In the genomic region with DNA sequence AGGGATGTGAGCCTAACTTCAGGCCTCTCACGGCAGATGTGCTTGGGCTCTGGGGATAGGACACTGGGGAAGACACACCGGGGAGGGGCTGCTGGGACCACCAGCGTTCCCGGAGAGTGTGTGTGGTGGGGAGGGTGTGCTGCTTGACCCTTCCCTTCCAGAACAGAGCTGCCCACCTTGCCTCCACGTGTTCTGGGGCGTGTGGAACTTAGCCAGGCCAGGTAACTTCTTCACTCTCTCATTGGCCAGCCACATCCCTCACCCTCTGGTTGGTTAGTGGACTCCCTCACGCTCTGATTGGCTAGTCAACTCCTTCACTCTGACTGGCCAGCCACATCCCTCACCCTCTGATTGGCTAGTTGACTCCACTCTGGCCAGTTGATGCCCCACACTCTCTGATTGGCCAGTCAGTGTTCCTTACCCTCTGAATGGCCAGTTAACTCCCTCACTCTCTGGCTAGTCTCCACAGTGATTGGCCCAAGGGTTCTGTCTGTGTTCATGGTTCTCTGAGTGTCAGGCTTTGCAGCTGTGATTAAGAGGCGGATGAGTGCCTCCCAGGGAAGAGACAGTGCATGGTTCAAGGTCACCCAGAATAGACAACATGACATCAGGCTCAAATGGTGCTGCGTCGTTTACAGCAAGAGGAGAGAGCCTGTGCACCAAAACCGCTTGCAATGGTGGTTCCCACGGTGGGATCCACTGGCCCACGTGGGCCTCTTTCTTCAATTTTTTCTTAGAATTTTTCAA, we compare ENCODE assay signal across 10 cellular contexts. TPM values are rescaled to one million over a fixed set of nuclear protein-coding genes. Genes with fewer than 3 reads are reported as not detected.
DNase-seq lines count a peak whose midpoint lies in the region; ATAC-seq lines count a peak whose summit lies in the region.
"Had no signal": no experiment of that assay in that cellular context is flagged by ENCODE, and none has a peak within 500 bp of the region (broad histone marks: within the 10 kb centered on the region; RNA-seq: fewer than 3 reads in every experiment).

No MANE protein-coding gene starts in this region.

- no peaks in the 10 kb centered on the region for H3K27me3 Mint-ChIP-seq in CD8-positive, alpha-beta memory T cell

- H3K9me3 Mint-ChIP-seq in CD8-positive, alpha-beta memory T cell = no peaks in the 10 kb centered on the region

- CTCF ChIA-PET in CD8-positive, alpha-beta memory T cell (lab: Charles Lee) = interaction anchor here (1.6 kb wide), 1 partner anchor 10 kb away, joined by 7 read pairs; no protein-coding TSS in a partner anchor

- no peaks in the 10 kb centered on the region for H3K36me3 Mint-ChIP-seq in CD8-positive, alpha-beta memory T cell

- intact Hi-C loops in left colon (cut with DNase I, micrococcal nuclease) = loop anchor here in 1 of 2 donors (10.0 kb wide), 1 partner anchor 127 kb away; no protein-coding TSS in a partner anchor

- POLR2A ChIA-PET in CD8-positive, alpha-beta memory T cell (lab: Charles Lee) = no interaction called here

- no peaks in the 10 kb centered on the region for H3K4me1 ChIP-seq in CD8-positive, alpha-beta memory T cell (ENCODE audit: insufficient read depth, low read length)
- H3K4me1 ChIP-seq in effector memory CD4-positive, alpha-beta T cell (ENCODE audit: control insufficient read depth, insufficient read depth, low read length, poor library complexity, severe bottlenecking) = no peaks in the 10 kb centered on the region

- peak overlapping the region in 1 of 8 donors; percentile 7 for H3K27ac Mint-ChIP-seq in CD8-positive, alpha-beta memory T cell
- H3K27ac Mint-ChIP-seq: nephron had no signal

- DNase-seq in DMS114 treated with DMSO at 0.1 percent for 48 hours (lab: John Stamatoyannopoulos, UW; ENCODE audit: unreplicated experiment) = peak; percentile 12
- peak; percentile 69 for DNase-seq in HuH-7 (ENCODE audit: low spot score)
- peak in 51 of 56 donors; percentile 27 to 95 (median 77) for DNase-seq in amygdala (lab: John Stamatoyannopoulos, UW)
- DNase-seq in left colon = no peak
- DNase-seq in CD8-positive, alpha-beta memory T cell = no peak
- DNase-seq in stimulated activated CD4-positive, alpha-beta T cell treated with anti-CD3 and anti-CD28 coated beads, Interleukin-12 subunit alpha, Interleukin-12 subunit beta, amount 100 ng/mL, for 4 hours = no peak
- DNase-seq in effector memory CD4-positive, alpha-beta T cell = no peak

- H3K36me3 ChIP-seq in CD8-positive, alpha-beta memory T cell (ENCODE audit: insufficient read depth, low read length) = no peaks in the 10 kb centered on the region
- H3K36me3 ChIP-seq in effector memory CD4-positive, alpha-beta T cell (ENCODE audit: control insufficient read depth, insufficient read depth, low read length) = no peaks in the 10 kb centered on the region

- ATAC-seq in left colon (peak; percentile 27), GM19324 (IDR thresholded peaks at IDR 0.05; ENCODE audit: low FRiP score, unreplicated experiment) (no peak)

- H3K9me3 ChIP-seq in CD8-positive, alpha-beta memory T cell (ENCODE audit: low read length) = no peaks in the 10 kb centered on the region
- no peaks in the 10 kb centered on the region for H3K9me3 ChIP-seq in effector memory CD4-positive, alpha-beta T cell (ENCODE audit: control insufficient read depth, low read length)

- H3K4me3 Mint-ChIP-seq in CD8-positive, alpha-beta memory T cell = no peak overlapping the region
- H3K4me3 Mint-ChIP-seq: nephron had no signal

- no peak overlapping the region for H3K4me3 ChIP-seq in CD8-positive, alpha-beta memory T cell (ENCODE audit: low read length)
- no peak overlapping the region for H3K4me3 ChIP-seq in effector memory CD4-positive, alpha-beta T cell (ENCODE audit: insufficient read depth, low read depth, low read length, poor library complexity, severe bottlenecking)

- no peaks in the 10 kb centered on the region for H3K27me3 ChIP-seq in CD8-positive, alpha-beta memory T cell (ENCODE audit: insufficient read depth, low read length, poor library complexity, severe bottlenecking)
- H3K27me3 ChIP-seq in effector memory CD4-positive, alpha-beta T cell (replicated peaks; ENCODE audit: control insufficient read depth, insufficient read depth, low read length, poor library complexity, severe bottlenecking) = no peaks in the 10 kb centered on the region

- no peak overlapping the region for H3K27ac ChIP-seq in CD8-positive, alpha-beta memory T cell (ENCODE audit: low read depth, low read length)
- H3K27ac ChIP-seq in effector memory CD4-positive, alpha-beta T cell (ENCODE audit: insufficient read depth, low read length, poor library complexity, severe bottlenecking) = no peak overlapping the region

- peaks cover 0 to 7% (median 0%) of the 10 kb centered on the region in 3 donors for H3K4me1 Mint-ChIP-seq in CD8-positive, alpha-beta memory T cell

RNA-seq across cellular contexts. Expression of a gene that starts 10.0 kb away (rescaled TPM):
- not detected for total RNA-seq in left colon
- not detected for total RNA-seq in CD8-positive, alpha-beta memory T cell
- not detected for polyA plus RNA-seq in CD8-positive, alpha-beta memory T cell
- total RNA-seq: activated CD8-positive, alpha-beta memory T cell treated with anti-CD3 and anti-CD28 coated beads for 36 hours had no signal

RNA-seq across cellular contexts. Expression of a gene that starts 27.4 kb away (rescaled TPM):
- total RNA-seq in left colon = 10 to 100 TPM in 1 of 2 donors, 1 to 10 TPM in 1; 3.4 to 10.1 TPM
- total RNA-seq in CD8-positive, alpha-beta memory T cell = 10 to 100 TPM; 61.0 to 65.1 TPM
- polyA plus RNA-seq in CD8-positive, alpha-beta memory T cell = 0.69 TPM

RNA-seq across cellular contexts. Expression of a gene that starts 54.3 kb away (rescaled TPM):
- 10 to 100 TPM; 26.7 to 33.2 TPM for total RNA-seq in left colon
- 10 to 100 TPM; 24.7 to 30.2 TPM for total RNA-seq in CD8-positive, alpha-beta memory T cell
- 1.4 TPM for polyA plus RNA-seq in CD8-positive, alpha-beta memory T cell

RNA-seq across cellular contexts. Expression of a gene that starts 54.6 kb away (rescaled TPM):
- 10 to 100 TPM; 14.8 to 24.9 TPM for total RNA-seq in left colon
- 10 to 100 TPM; 84.4 to 86.2 TPM for total RNA-seq in CD8-positive, alpha-beta memory T cell
- 2.2 TPM for polyA plus RNA-seq in CD8-positive, alpha-beta memory T cell

Comparison
In these comparisons a context has a peak if more than half of its experiments do, and no peak if none do; other contexts are left out.
1. DNase-seq: peak in DMS114 treated with DMSO at 0.1 percent for 48 hours (single experiment), HuH-7 (single experiment) and amygdala (51 of 56); none in left colon (0 of 2), CD8-positive, alpha-beta memory T cell (0 of 5), stimulated activated CD4-positive, alpha-beta T cell treated with anti-CD3 and anti-CD28 coated beads, Interleukin-12 subunit alpha, Interleukin-12 subunit beta, amount 100 ng/mL, for 4 hours (single experiment) and effector memory CD4-positive, alpha-beta T cell (0 of 3).
2. RNA of a gene that starts 27.4 kb away (total RNA-seq): 61.0 to 65.1 TPM in CD8-positive, alpha-beta memory T cell; 3.4 to 10.1 TPM in left colon; every median in the first group is over 4 times any median in the second.